In the genomic region with DNA sequence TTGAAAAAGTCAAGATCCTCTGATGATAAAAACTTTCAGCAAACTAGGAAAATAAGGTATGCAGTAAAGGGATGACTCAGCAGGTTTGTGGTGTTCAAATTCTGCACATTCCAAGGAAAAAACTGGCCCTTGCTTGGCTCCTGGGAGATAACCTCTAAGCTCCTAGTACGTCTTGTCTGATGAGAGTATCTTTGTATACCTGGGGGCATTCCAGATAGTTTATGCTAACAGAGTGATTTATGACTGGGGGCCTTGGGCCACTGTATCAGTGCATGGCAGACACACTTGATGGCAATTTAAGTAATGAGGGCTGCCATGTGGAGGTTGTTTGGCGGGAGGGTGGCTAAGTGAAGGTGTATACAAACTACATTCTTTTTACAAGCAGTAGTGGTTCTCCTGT, we compare ENCODE assay signal across 12 cellular contexts. TPM values are rescaled to one million over a fixed set of nuclear protein-coding genes. Genes with fewer than 3 reads are reported as not detected.
A peak's percentile ranks its signal among the peaks of the same experiment; 100 is the strongest.
DNase-seq lines count a peak whose midpoint lies in the region.
"Had no signal": no experiment of that assay in that cellular context is flagged by ENCODE, and none has a peak within 500 bp of the region (broad histone marks: within the 10 kb centered on the region; RNA-seq: fewer than 3 reads in every experiment).

No MANE protein-coding gene starts in this region.

- H3K4me3 ChIP-seq in mesodermal cell (ENCODE audit: extremely low read depth, insufficient read depth, low read length, poor library complexity, severe bottlenecking) (no peak overlapping the region), neuronal stem cell (ENCODE audit: low read length in 2 of 2) (no peak overlapping the region)

- H2BK120ac ChIP-seq in neuronal stem cell (ENCODE audit: low read depth, low read length) = no peak overlapping the region

- no peak overlapping the region for H3K23ac ChIP-seq in neuronal stem cell (ENCODE audit: low read depth, low read length, poor library complexity)

- no peaks in the 10 kb centered on the region for H3K27me3 ChIP-seq in neuronal stem cell (ENCODE audit: control insufficient read depth in 3 of 3, insufficient read depth in 3 of 3, low read depth in 1 of 3, low read length in 3 of 3)

- H3K4me1 ChIP-seq in mesodermal cell (ENCODE audit: control insufficient read depth, insufficient read depth, low read length, poor library complexity, severe bottlenecking) (peaks cover 6% of the 10 kb centered on the region), neuronal stem cell (ENCODE audit: control insufficient read depth in 2 of 2, insufficient read depth in 1 of 2, low read depth in 1 of 2, low read length in 2 of 2) (no peaks in the 10 kb centered on the region)

- no peak overlapping the region for H4K91ac ChIP-seq in neuronal stem cell (ENCODE audit: low read depth, low read length, poor library complexity)

- DNase-seq in Caki2 (ENCODE audit: low read depth) = peak; percentile 52
- peak; percentile 2 for DNase-seq in LoVo (ENCODE audit: low spot score)
- peak; percentile 19 for DNase-seq in dermis blood vessel endothelial cell
- DNase-seq in DMS79 (lab: John Stamatoyannopoulos, UW) = no peak
- DNase-seq in stimulated activated CD4-positive, alpha-beta T cell treated with anti-CD3 and anti-CD28 coated beads, Interleukin-4, amount 100 ng/mL, for 24 hours = no peak
- DNase-seq in neuronal stem cell (ENCODE audit: low spot score) = no peak
- no peak for DNase-seq in DMS53 (lab: John Stamatoyannopoulos, UW)
- DNase-seq: activated CD4-positive, alpha-beta memory T cell treated with anti-CD3 and anti-CD28 coated beads for 36 hours; activated gamma-delta T cell treated with Interleukin-2 at 50 U/mL for 16 hours; CD4-positive, alpha-beta T cell; NCI-H345 had no signal

- in situ Hi-C loops in Caki2 (cut with HindIII; ENCODE audit: low pct_unique_long_range_greater_than_20kb, low sequenced_read_pairs) = no loop called here

- no peak overlapping the region for H2BK5ac ChIP-seq in neuronal stem cell (ENCODE audit: low read length)

- no peak overlapping the region for H2AK5ac ChIP-seq in neuronal stem cell (ENCODE audit: low read depth, low read length)

- H3K27ac ChIP-seq in mesodermal cell (ENCODE audit: low read depth, low read length, severe bottlenecking) = peak overlapping the region; percentile 51
- H3K27ac ChIP-seq in neuronal stem cell (replicated peaks; ENCODE audit: low read length) = no peak overlapping the region

- H3K36me3 ChIP-seq in mesodermal cell (ENCODE audit: control insufficient read depth, insufficient read depth, low read length) (no peaks in the 10 kb centered on the region), neuronal stem cell (replicated peaks in 1 of 2; ENCODE audit: control insufficient read depth in 2 of 2, insufficient read depth in 2 of 2, low read length in 2 of 2) (no peaks in the 10 kb centered on the region)

- H3K9me3 ChIP-seq in mesodermal cell (ENCODE audit: control insufficient read depth, low read length) = no peaks in the 10 kb centered on the region
- no peaks in the 10 kb centered on the region for H3K9me3 ChIP-seq in neuronal stem cell (replicated peaks in 1 of 2; ENCODE audit: control insufficient read depth in 2 of 2, insufficient read depth in 1 of 2, low read depth in 1 of 2, low read length in 2 of 2)

- WGBS in mesodermal cell (ENCODE audit: insufficient coverage in 2 of 2), 2 experiments = 33% methylated on average over 1 of the region's 2 CpGs; no CpG with 5 or more reads in 1 of the 2 experiments
- no CpG with 5 or more reads among the region's 2 CpGs for WGBS in neuronal stem cell (ENCODE audit: extremely low coverage in 2 of 2, insufficient read length in 2 of 2, insufficient replicate concordance in 1 of 2), 2 donors

- H2AFZ ChIP-seq in neuronal stem cell (ENCODE audit: low read length) = no peak overlapping the region

- peaks cover 3% of the 10 kb centered on the region for H3K79me1 ChIP-seq in neuronal stem cell (ENCODE audit: low read depth, low read length)

- no peak overlapping the region for H4K8ac ChIP-seq in neuronal stem cell (ENCODE audit: low read depth, low read length)

- H2BK15ac ChIP-seq in neuronal stem cell (ENCODE audit: low read length) = no peak overlapping the region

- H2BK12ac ChIP-seq in neuronal stem cell (ENCODE audit: low read length) = no peak overlapping the region

- no peak overlapping the region for H3K4ac ChIP-seq in neuronal stem cell (ENCODE audit: low read length)

- no peak overlapping the region for H3K9ac ChIP-seq in neuronal stem cell (ENCODE audit: low read depth, low read length, poor library complexity)

- no peak overlapping the region for H3K4me2 ChIP-seq in neuronal stem cell (ENCODE audit: insufficient read depth, low read length, poor library complexity, severe bottlenecking)

- no peak overlapping the region for H3K18ac ChIP-seq in neuronal stem cell (ENCODE audit: low read length)

- no peak overlapping the region for H3K14ac ChIP-seq in neuronal stem cell (ENCODE audit: low read length)

RNA-seq across cellular contexts. Expression of gene NSG1, which starts 56.9 kb away (rescaled TPM):
- total RNA-seq in Caki2 (2014; rRNA removed; shearing (Covaris generic); ENCODE audit: low replicate concordance) = 3.0 and 3.8 TPM in 2 replicates
- total RNA-seq in dermis blood vessel endothelial cell = not detected in 2 replicates
- 4.8 TPM for polyA plus RNA-seq in mesodermal cell (2013, experiment 1 of 2)
- 7.0 TPM for polyA plus RNA-seq in mesodermal cell (2013, experiment 2 of 2)
- 40.6 TPM for polyA plus RNA-seq in neuronal stem cell (2013, experiment 1 of 2)
- polyA plus RNA-seq in neuronal stem cell (2013, experiment 2 of 2) = 39.6 TPM

Comparison
In these comparisons a context has a peak if more than half of its experiments do, and no peak if none do; other contexts are left out.
1. DNase-seq: peak in Caki2 (single experiment), LoVo (single experiment) and dermis blood vessel endothelial cell (single experiment); none in DMS79 (single experiment), stimulated activated CD4-positive, alpha-beta T cell treated with anti-CD3 and anti-CD28 coated beads, Interleukin-4, amount 100 ng/mL, for 24 hours (single experiment), neuronal stem cell (single experiment) and DMS53 (single experiment).